1 cellular context compared by ENCODE assay signal in genomic region chr19:1104452-1105216, GRCh38.
TF ChIP-seq lines count a peak whose summit lies in the region.

No MANE protein-coding gene starts in this region.

TF ChIP-seq in K562, 482 proteins besides CTCF, POLR2A, EP300 and RAD21 (continued from another document):
- TF ChIP-seq HBP1 (CRISPR knock-in tag; IDR thresholded peaks at IDR 0.05), result no peak
- TF ChIP-seq MECOM (CRISPR knock-in tag; IDR thresholded peaks at IDR 0.05), result no peak
- 0 out of 2 replicates have a peak, but pooled peaks have one; percentile 28 for TF ChIP-seq ZNF589 (CRISPR knock-in tag; IDR thresholded peaks at IDR 0.05; ENCODE audit: low read depth)
- no peak for TF ChIP-seq RFX7 (CRISPR knock-in tag; IDR thresholded peaks at IDR 0.05)
- TF ChIP-seq ELF2 (CRISPR knock-in tag; IDR thresholded peaks at IDR 0.05), result no peak
- no peak for TF ChIP-seq STAG1 (CRISPR knock-in tag; IDR thresholded peaks at IDR 0.05; ENCODE audit: borderline replicate concordance)
- peak in 1 of 2 experiments; percentile 86; a peak in 2 of 4 replicates for TF ChIP-seq ZNF639 (CRISPR knock-in tag; conservative IDR thresholded peaks at IDR 0.05 in 1 of 2, IDR thresholded peaks at IDR 0.05 in 1 of 2)
- peak; percentile 26 for TF ChIP-seq HNRNPLL (IDR thresholded peaks at IDR 0.05; ENCODE audit: low read depth, low read length, poor library complexity, severe bottlenecking)
- no peak for TF ChIP-seq ZNF766 (CRISPR knock-in tag; conservative IDR thresholded peaks at IDR 0.05)
- TF ChIP-seq EHMT2 (IDR thresholded peaks at IDR 0.05), result no peak
- no peak for TF ChIP-seq ARNT (IDR thresholded peaks at IDR 0.05)
